In the genomic region with DNA sequence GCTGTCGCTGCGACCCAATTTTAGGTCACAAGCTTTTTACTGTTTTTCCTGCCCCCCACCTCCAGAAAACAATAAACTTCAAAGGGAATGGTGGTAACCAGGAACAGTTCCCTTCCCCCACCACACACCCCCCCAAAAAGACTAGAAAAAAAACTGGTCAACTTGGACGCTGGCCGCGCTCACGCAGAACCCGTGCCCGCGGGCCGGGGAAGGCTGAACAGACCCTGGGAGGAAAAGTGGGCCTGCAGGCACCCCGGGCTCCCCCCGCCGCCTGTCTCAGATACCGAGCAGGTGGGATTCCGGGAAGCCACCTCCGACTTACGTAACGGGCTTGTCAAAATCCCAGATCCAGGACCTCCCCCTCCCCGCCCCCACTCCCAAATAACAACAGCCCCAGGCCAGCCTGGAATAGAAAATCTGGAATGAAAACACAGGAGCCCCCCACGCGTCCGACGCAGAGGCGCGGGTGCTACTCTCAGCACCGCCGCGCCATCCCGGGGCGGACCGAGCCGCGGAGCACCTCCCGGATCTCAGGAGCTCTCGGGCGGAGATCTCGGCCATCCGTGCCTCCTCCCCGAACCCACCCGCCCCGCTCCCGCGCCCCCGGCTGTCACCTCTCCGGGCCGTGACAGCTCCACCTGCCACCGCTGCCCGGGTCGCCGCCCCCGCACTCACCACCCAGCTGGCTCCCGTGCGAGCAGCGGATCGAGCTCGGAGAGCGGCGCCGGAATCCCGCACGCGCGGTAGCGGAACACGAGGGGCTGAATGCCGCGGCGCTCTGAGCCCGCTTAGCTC, we compare ENCODE assay signal across 8 cellular contexts. TPM values are rescaled to one million over a fixed set of nuclear protein-coding genes. Genes with fewer than 3 reads are reported as not detected.
DNase-seq lines count a peak whose midpoint lies in the region; ATAC-seq and TF ChIP-seq lines count a peak whose summit lies in the region.

No MANE protein-coding gene starts in this region.

- H3K27me3 ChIP-seq in Panc1 (ENCODE audit: control insufficient read depth, insufficient read depth, low read length) (no peaks in the 10 kb centered on the region), ovary (no peaks in the 10 kb centered on the region), aorta (ENCODE audit: control insufficient read depth in 1 of 2, insufficient read depth in 2 of 2, low read length in 1 of 2) (no peaks in the 10 kb centered on the region)

- in situ Hi-C loops in Panc1 (cut with HindIII; ENCODE audit: low pct_unique_long_range_greater_than_20kb, low sequenced_read_pairs): no loop called here

- ATAC-seq in HG02970 (IDR thresholded peaks at IDR 0.05; ENCODE audit: low FRiP score, unreplicated experiment) (peak; percentile 34), Panc1 (peak; percentile 63), Right ventricle myocardium superior (ENCODE audit: poor library complexity) (peak; percentile 63), aorta (ENCODE audit: low FRiP score) (peak; percentile 61), HG02981 (IDR thresholded peaks at IDR 0.05; ENCODE audit: unreplicated experiment) (no peak)

- H3K4me3 Mint-ChIP-seq in activated naive CD8-positive, alpha-beta T cell: peak overlapping the region; percentile 94

- CTCF ChIA-PET in Panc1 (lab: Charles Lee): no interaction called here

- H3K4me1 ChIP-seq in ES-I3 (ENCODE audit: insufficient read depth, low read length) (peaks cover 7% of the 10 kb centered on the region; the same call in 1 of the 2 replicates), Panc1 (ENCODE audit: control insufficient read depth, insufficient read depth, low read length) (peaks cover 28% of the 10 kb centered on the region), ovary (ENCODE audit: insufficient read depth) (peaks cover 4% of the 10 kb centered on the region), aorta (ENCODE audit: control insufficient read depth in 1 of 2, insufficient read depth in 2 of 2, low read length in 2 of 2) (no peaks in the 10 kb centered on the region)

- no peaks in the 10 kb centered on the region for H3K9me3 ChIP-seq in ES-I3 (ENCODE audit: control insufficient read depth, insufficient read depth, low read length)
- H3K9me3 ChIP-seq in Panc1 (ENCODE audit: control insufficient read depth, insufficient read depth, low read depth, low read length): no peaks in the 10 kb centered on the region
- H3K9me3 ChIP-seq in ovary: no peaks in the 10 kb centered on the region
- no peaks in the 10 kb centered on the region for H3K9me3 ChIP-seq in aorta (ENCODE audit: control insufficient read depth, low read length)

- peak overlapping the region; percentile 91 for H3K27ac Mint-ChIP-seq in activated naive CD8-positive, alpha-beta T cell

- DNase-seq in Panc1 (ENCODE audit: low read depth, low spot score) (no peak), Right ventricle myocardium superior (peak; percentile 71), ovary (peak; percentile 76 to 88 (median 85)), aorta (peak; percentile 68 to 86)

- no peak for TF ChIP-seq POLR2A in ovary (IDR thresholded peaks at IDR 0.05)

- WGBS in ovary, 3 donors: 0 to 1% (median 1%) methylated on average over 48 to 69 of the region's 69 CpGs
- WGBS in aorta, 2 donors: 0% methylated on average over 68 to 69 of the region's 69 CpGs

- peak overlapping the region; percentile 79 to 93 for H3K4me3 ChIP-seq in Panc1 (ENCODE audit: low read depth in 2 of 2, low read length in 2 of 2)
- peak overlapping the region; percentile 95 for H3K4me3 ChIP-seq in ovary
- peak overlapping the region; percentile 62 to 86 for H3K4me3 ChIP-seq in aorta (ENCODE audit: low read length in 2 of 2)

- H3K9ac ChIP-seq in ES-I3 (ENCODE audit: low read depth, low read length): peak overlapping the region; percentile 75; the same call in 1 of the 2 replicates

- H3K4me1 Mint-ChIP-seq in activated naive CD8-positive, alpha-beta T cell (ENCODE audit: low read depth): peaks cover 58% of the 10 kb centered on the region

- no peaks in the 10 kb centered on the region for H3K36me3 Mint-ChIP-seq in activated naive CD8-positive, alpha-beta T cell

- no peaks in the 10 kb centered on the region for H3K9me3 Mint-ChIP-seq in activated naive CD8-positive, alpha-beta T cell (ENCODE audit: low read depth)

- peak overlapping the region; percentile 65 for H3K27ac ChIP-seq in Panc1 (ENCODE audit: low read length)
- peak overlapping the region; percentile 98 to 99 for H3K27ac ChIP-seq in ovary
- H3K27ac ChIP-seq in aorta (ENCODE audit: low read depth in 1 of 2, low read length in 2 of 2): peak overlapping the region; percentile 50 to 62

- BruUV-seq in Panc1 (replicated peaks; lab: Mats Ljungman, UMichigan): no TSS peak

- H3K36me3 ChIP-seq in ES-I3 (ENCODE audit: insufficient read depth, low read length) (no peaks in the 10 kb centered on the region), Panc1 (ENCODE audit: control insufficient read depth, insufficient read depth, low read length) (no peaks in the 10 kb centered on the region), ovary (no peaks in the 10 kb centered on the region), aorta (ENCODE audit: control insufficient read depth in 1 of 2, insufficient read depth in 2 of 2, low read length in 1 of 2) (no peaks in the 10 kb centered on the region)

- H3K27me3 Mint-ChIP-seq in activated naive CD8-positive, alpha-beta T cell: no peaks in the 10 kb centered on the region

- TF ChIP-seq CTCF in Panc1 (IDR thresholded peaks at IDR 0.05): no peak
- no peak for TF ChIP-seq CTCF in ovary (IDR thresholded peaks at IDR 0.05)

- POLR2A ChIA-PET in Panc1 (lab: Charles Lee): interaction anchor here (0.6 to 1.2 kb wide), 6 partner anchors 12 to 94 kb away, joined by 3 to 25 read pairs (median 7); a partner anchor contains a TSS

- intact Hi-C loops in Panc1 (cut with micrococcal nuclease; ENCODE audit: unreplicated experiment) (no loop called here), Right ventricle myocardium superior (cut with DNase I) (no loop called here), ovary (cut with DNase I) (loop anchor here in 2 of 4 donors (5.0 kb wide), 2 partner anchors 41 to 711 kb away; a partner anchor contains a TSS), aorta (cut with DNase I) (loop anchor here (2.0 kb wide), 1 partner anchor 41 kb away; no protein-coding TSS in a partner anchor)

- TF ChIP-seq EP300 in ovary (IDR thresholded peaks at IDR 0.05): no peak

RNA-seq across cellular contexts. Expression of a gene that starts 0.6 kb away (rescaled TPM):
- total RNA-seq in Panc1 (2021; ENCODE audit: unreplicated experiment) (14.4 TPM), Right ventricle myocardium superior (11.8 TPM), ovary (10 to 100 TPM; 40.0 to 63.9 (median 53.5) TPM), aorta (10 to 100 TPM; 30.4 to 41.3 TPM)
- 6.8 TPM for polyA plus RNA-seq in Panc1 (2012; ENCODE audit: insufficient read length)
- polyA plus RNA-seq in ovary (10 to 100 TPM; 10.2 to 15.5 TPM), aorta (1 to 10 TPM; 3.3 to 5.8 TPM)

Comparison
In these comparisons a context has a peak if more than half of its experiments do, and no peak if none do; other contexts are left out.
1. intact Hi-C loops: an anchor here in aorta (2.0 kb wide); none called in Panc1 and Right ventricle myocardium superior.